In the genomic region with DNA sequence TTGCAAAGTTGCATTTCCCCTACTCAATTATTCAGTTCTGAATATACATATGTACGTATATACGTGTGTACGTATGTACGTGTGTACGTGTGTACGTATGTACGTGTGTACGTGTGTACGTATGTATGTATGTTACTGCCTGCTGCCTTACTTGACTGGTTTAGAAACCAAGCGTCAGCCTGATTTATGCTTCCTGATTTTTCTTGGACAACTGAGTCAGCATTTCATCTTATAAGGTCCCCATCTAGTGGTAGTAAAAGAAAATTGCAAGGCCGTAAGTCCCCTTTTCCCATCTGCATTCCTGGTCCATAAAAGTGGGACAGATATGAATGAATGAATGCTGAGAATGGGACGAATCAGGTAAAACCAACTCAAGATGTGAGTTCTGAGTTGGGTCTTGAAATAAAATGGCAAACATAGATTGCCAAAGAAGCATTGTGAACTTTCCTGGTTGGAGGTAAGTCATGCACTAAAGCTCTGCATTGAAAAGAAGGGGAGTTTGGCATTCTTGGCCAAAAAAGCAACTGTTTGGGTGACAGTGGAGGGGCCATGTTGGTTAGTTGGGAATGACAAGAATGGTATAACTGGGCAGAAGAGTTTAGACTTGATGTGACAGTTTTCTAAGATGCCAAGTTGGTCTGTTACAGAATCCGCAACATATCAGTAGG, we compare ENCODE assay signal across 8 cellular contexts.
DNase-seq lines count a peak whose midpoint lies in the region; ATAC-seq, FAIRE-seq and TF ChIP-seq lines count a peak whose summit lies in the region.

No MANE protein-coding gene starts in this region.

- ATAC-seq in GM18502 (IDR thresholded peaks at IDR 0.05; ENCODE audit: poor library complexity, unreplicated experiment) (no peak), GM21529 (IDR thresholded peaks at IDR 0.05; ENCODE audit: unreplicated experiment) (no peak)

- H3K9ac ChIP-seq in kidney (ENCODE audit: low read length in 2 of 2), result no peak overlapping the region

- in situ Hi-C loops in astrocyte of the cerebellum (cut with HindIII; ENCODE audit: low sequenced_read_pairs), result no loop called here

- H3K9me3 ChIP-seq in kidney (ENCODE audit: control insufficient read depth in 1 of 2, low read length in 2 of 2) (no peaks in the 10 kb centered on the region), vagina (no peaks in the 10 kb centered on the region)

- no peak overlapping the region for H3K4me3 ChIP-seq in astrocyte of the cerebellum (ENCODE audit: low read depth, low read length)
- no peak overlapping the region for H3K4me3 ChIP-seq in kidney (ENCODE audit: low read length in 2 of 2)
- no peak overlapping the region for H3K4me3 ChIP-seq in vagina

- no peaks in the 10 kb centered on the region for H3K36me3 ChIP-seq in kidney (ENCODE audit: control insufficient read depth in 1 of 2, insufficient read depth in 2 of 2, low read length in 2 of 2)
- H3K36me3 ChIP-seq in vagina, result no peaks in the 10 kb centered on the region

- peak; percentile 42 for DNase-seq in NCI-H1092 treated with DMSO at 0.1 percent for 48 hours (lab: John Stamatoyannopoulos, UW)
- no peak for DNase-seq in NCI-H1092 (lab: John Stamatoyannopoulos, UW)
- DNase-seq in NCI-H2029 (lab: John Stamatoyannopoulos, UW), result peak; percentile 43
- peak; percentile 54 for DNase-seq in astrocyte of the cerebellum (ENCODE audit: low read depth)
- no peak for DNase-seq in kidney
- no peak for DNase-seq in vagina (ENCODE audit: extremely low spot score in 2 of 2)

- no peak for FAIRE-seq in kidney (lab: Jason Lieb, UNC)

- H3K27me3 ChIP-seq in vagina, result no peaks in the 10 kb centered on the region

- H3K4me1 ChIP-seq in kidney (ENCODE audit: control insufficient read depth in 1 of 2, insufficient read depth in 1 of 2, low read depth in 1 of 2, low read length in 2 of 2), result no peaks in the 10 kb centered on the region
- no peaks in the 10 kb centered on the region for H3K4me1 ChIP-seq in vagina

- intact Hi-C loops in kidney (cut with DNase I), result no loop called here
- intact Hi-C loops in vagina (cut with DNase I), result loop anchor here (5.0 kb wide), 1 partner anchor 341 kb away; no protein-coding TSS in a partner anchor

- H3K27ac ChIP-seq in kidney (ENCODE audit: low read depth in 2 of 2, low read length in 2 of 2) (no peak overlapping the region), vagina (no peak overlapping the region)

- TF ChIP-seq POLR2A in vagina (IDR thresholded peaks at IDR 0.05), result no peak

- peak; percentile 73 for TF ChIP-seq CTCF in astrocyte of the cerebellum (IDR thresholded peaks at IDR 0.05; ENCODE audit: low read depth, low read length, missing control alignments)
- peak; percentile 63 for TF ChIP-seq CTCF in kidney (IDR thresholded peaks at IDR 0.05; ENCODE audit: borderline replicate concordance, extremely low read depth, insufficient read depth)
- TF ChIP-seq CTCF in vagina (IDR thresholded peaks at IDR 0.05), result peak; percentile 17 to 70 (median 50)

Comparison
In these comparisons a context has a peak if more than half of its experiments do, and no peak if none do; other contexts are left out.
1. DNase-seq: peak in NCI-H1092 treated with DMSO at 0.1 percent for 48 hours (single experiment), NCI-H2029 (single experiment) and astrocyte of the cerebellum (single experiment); none in NCI-H1092 (single experiment), kidney (single experiment) and vagina (0 of 2).
2. Peak in every context shown above with its lines, with median percentiles within 50 percentile points of each other: CTCF ChIP-seq.